ENCODE assay signal across 8 cellular contexts in genomic region chr10:70272925-70273316, GRCh38. TPM values are rescaled to one million over a fixed set of nuclear protein-coding genes. Genes with fewer than 3 reads are reported as not detected.
DNase-seq lines count a peak whose midpoint lies in the region; ATAC-seq, FAIRE-seq and TF ChIP-seq lines count a peak whose summit lies in the region.

No MANE protein-coding gene starts in this region.

- no peak overlapping the region for H3K4me3 Mint-ChIP-seq in T-helper 2 cell treated with Interferon-gamma antibody and Interleukin-4, amounts not matched to agents 5 μg/mL and 100 μg/mL, for 36 hours

- no peak overlapping the region for H3K27ac Mint-ChIP-seq in T-helper 2 cell treated with Interferon-gamma antibody and Interleukin-4, amounts not matched to agents 5 μg/mL and 100 μg/mL, for 36 hours

- no peak overlapping the region for H3K4me3 ChIP-seq in kidney (ENCODE audit: low read length in 2 of 2)

- peak; percentile 35 for TF ChIP-seq CTCF in kidney (IDR thresholded peaks at IDR 0.05; ENCODE audit: borderline replicate concordance, extremely low read depth, insufficient read depth)

- intact Hi-C loops in kidney (cut with DNase I), result no loop called here

- peak; percentile 84 for ATAC-seq in HG03175 (IDR thresholded peaks at IDR 0.05; ENCODE audit: unreplicated experiment)

- peaks cover 2 to 4% of the 10 kb centered on the region in 2 donors for H3K9me3 ChIP-seq in kidney (ENCODE audit: control insufficient read depth in 1 of 2, low read length in 2 of 2)

- no peak overlapping the region for H3K27ac ChIP-seq in kidney (ENCODE audit: low read depth in 2 of 2, low read length in 2 of 2)

- no peaks in the 10 kb centered on the region for H3K36me3 Mint-ChIP-seq in T-helper 2 cell treated with Interferon-gamma antibody and Interleukin-4, amounts not matched to agents 5 μg/mL and 100 μg/mL, for 36 hours (ENCODE audit: low read depth)

- in situ Hi-C loops in ACHN (cut with HindIII; ENCODE audit: low pct_ligation_motif_present, low pct_unique_long_range_greater_than_20kb, low sequenced_read_pairs), result no loop called here

- H3K4me1 Mint-ChIP-seq in T-helper 2 cell treated with Interferon-gamma antibody and Interleukin-4, amounts not matched to agents 5 μg/mL and 100 μg/mL, for 36 hours (ENCODE audit: low read depth), result peaks cover 11% of the 10 kb centered on the region

- H3K9me3 Mint-ChIP-seq in T-helper 2 cell treated with Interferon-gamma antibody and Interleukin-4, amounts not matched to agents 5 μg/mL and 100 μg/mL, for 36 hours, result no peaks in the 10 kb centered on the region

- no peak for TF ChIP-seq POLR2A in GM12892 (IDR thresholded peaks at IDR 0.05; ENCODE audit: low read depth, low read length)

- peaks cover 8% of the 10 kb centered on the region for H3K27me3 Mint-ChIP-seq in T-helper 2 cell treated with Interferon-gamma antibody and Interleukin-4, amounts not matched to agents 5 μg/mL and 100 μg/mL, for 36 hours (ENCODE audit: low read depth)

- peak; percentile 90 for FAIRE-seq in GM12892 (lab: Jason Lieb, UNC)
- no peak for FAIRE-seq in kidney (lab: Jason Lieb, UNC)

- H3K9ac ChIP-seq in kidney (ENCODE audit: low read length in 2 of 2), result no peak overlapping the region

- H3K4me1 ChIP-seq in kidney (ENCODE audit: control insufficient read depth in 1 of 2, insufficient read depth in 1 of 2, low read depth in 1 of 2, low read length in 2 of 2), result peaks cover 0 to 2% of the 10 kb centered on the region in 2 donors

- no peaks in the 10 kb centered on the region for H3K36me3 ChIP-seq in kidney (ENCODE audit: control insufficient read depth in 1 of 2, insufficient read depth in 2 of 2, low read length in 2 of 2)

- DNase-seq in ACHN, result peak; percentile 40
- no peak for DNase-seq in GM12892 (ENCODE audit: insufficient read length)
- peak; percentile 27 for DNase-seq in T-helper 2 cell treated with Interferon-gamma antibody and Interleukin-4, amounts not matched to agents 5 μg/mL and 100 μg/mL, for 36 hours (ENCODE audit: low spot score)
- DNase-seq in kidney, result no peak
- no peak for DNase-seq in DMS79 treated with DMSO at 0.1 percent for 48 hours (lab: John Stamatoyannopoulos, UW)
- DNase-seq in NCI-H1436 treated with DMSO at 0.1 percent for 48 hours (lab: John Stamatoyannopoulos, UW), result no peak
- DNase-seq in HuH-7.5 (ENCODE audit: low spot score), result no peak

RNA-seq across cellular contexts. Expression of gene NPFFR1, which starts 10.9 kb away (rescaled TPM):
- polyA plus RNA-seq in GM12892 (2012; ENCODE audit: missing spikeins), result not detected
- 0.09 TPM for total RNA-seq in kidney
- polyA plus RNA-seq in kidney (ENCODE audit: insufficient read depth, low read depth, low replicate concordance), result not detected

RNA-seq across cellular contexts. Expression of gene PPA1, which starts 39.7 kb away (rescaled TPM):
- polyA plus RNA-seq in GM12892 (2012; ENCODE audit: missing spikeins), result 364 TPM
- 116 TPM for total RNA-seq in kidney
- 168 TPM for polyA plus RNA-seq in kidney (ENCODE audit: insufficient read depth, low read depth, low replicate concordance)

Comparison
In these comparisons a context has a peak if more than half of its experiments do, and no peak if none do; other contexts are left out.
1. DNase-seq: peak in ACHN (single experiment) and T-helper 2 cell treated with Interferon-gamma antibody and Interleukin-4, amounts not matched to agents 5 μg/mL and 100 μg/mL, for 36 hours (single experiment); none in GM12892 (single experiment), kidney (single experiment), DMS79 treated with DMSO at 0.1 percent for 48 hours (single experiment), NCI-H1436 treated with DMSO at 0.1 percent for 48 hours (single experiment) and HuH-7.5 (single experiment).